ENCODE assay signal across 9 cellular contexts in genomic region chr7:7251742-7252141, GRCh38.
DNase-seq lines count a peak whose midpoint lies in the region; ATAC-seq and TF ChIP-seq lines count a peak whose summit lies in the region.
"Had no signal": no experiment of that assay in that cellular context is flagged by ENCODE, and none has a peak within 500 bp of the region (broad histone marks: within the 10 kb centered on the region; RNA-seq: fewer than 3 reads in every experiment).

No MANE protein-coding gene starts in this region.

- no peak overlapping the region for H3K27ac ChIP-seq in HL-60 (replicated peaks)

- no peaks in the 10 kb centered on the region for H3K27me3 ChIP-seq in HL-60 (ENCODE audit: insufficient read depth, poor library complexity, severe bottlenecking)

- WGBS in lower leg skin, 2 donors = 79 to 82% methylated on average over 2 of the region's 2 CpGs

- intact Hi-C loops in mucosa of descending colon (cut with DNase I, micrococcal nuclease) = no loop called here
- intact Hi-C loops in lower leg skin (cut with DNase I; ENCODE audit: low total_unique reads) = no loop called here

- H3K36me3 ChIP-seq in mucosa of descending colon (ENCODE audit: low read depth) = no peaks in the 10 kb centered on the region

- no peak for TF ChIP-seq POLR2A in lower leg skin (IDR thresholded peaks at IDR 0.05)

- peak; percentile 34 to 38 for DNase-seq in HL-60 (ENCODE audit: low read depth in 1 of 2, low spot score in 1 of 2)
- DNase-seq in mucosa of descending colon = no peak
- no peak for DNase-seq in GM19238 (ENCODE audit: insufficient read length, low spot score)
- DNase-seq in stimulated activated CD8-positive, alpha-beta memory T cell treated with anti-CD3 and anti-CD28 coated beads, Interleukin-4, amount 100 ng/mL, for 48 hours = no peak
- DNase-seq in lower leg skin (ENCODE audit: low spot score in 2 of 2) = no peak
- no peak for DNase-seq in amygdala (lab: John Stamatoyannopoulos, UW)
- DNase-seq: stimulated activated CD4-positive, alpha-beta T cell treated with anti-CD3 and anti-CD28 coated beads, Interleukin-2, amount 100 ng/mL, for 48 hours had no signal

- no peaks in the 10 kb centered on the region for H3K4me1 ChIP-seq in mucosa of descending colon (ENCODE audit: low read depth)

- ATAC-seq in GM18870 (IDR thresholded peaks at IDR 0.05; ENCODE audit: unreplicated experiment) = peak; percentile 86
- ATAC-seq in HG02588 (IDR thresholded peaks at IDR 0.05; ENCODE audit: unreplicated experiment) = peak; percentile 97
- ATAC-seq in mucosa of descending colon = peak; percentile 62

- no peaks in the 10 kb centered on the region for H3K9me3 ChIP-seq in mucosa of descending colon

- TF ChIP-seq CTCF in HL-60 (IDR thresholded peaks at IDR 0.05; ENCODE audit: insufficient read depth, low read length) (no peak), mucosa of descending colon (IDR thresholded peaks at IDR 0.05) (no peak), lower leg skin (IDR thresholded peaks at IDR 0.05) (no peak)

- H3K4me3 ChIP-seq in HL-60 (replicated peaks; ENCODE audit: insufficient read depth, low read length) = no peak overlapping the region
- no peak overlapping the region for H3K4me3 ChIP-seq in mucosa of descending colon
- H3K4me3 ChIP-seq in lower leg skin (ENCODE audit: low read depth, poor library complexity, severe bottlenecking) = no peak overlapping the region

Comparison
In these comparisons a context has a peak if more than half of its experiments do, and no peak if none do; other contexts are left out.
1. DNase-seq: peak in HL-60 (2 of 2); none in mucosa of descending colon (0 of 3), GM19238 (single experiment), stimulated activated CD8-positive, alpha-beta memory T cell treated with anti-CD3 and anti-CD28 coated beads, Interleukin-4, amount 100 ng/mL, for 48 hours (single experiment), lower leg skin (0 of 2) and amygdala (0 of 56).
2. Peak in every context shown above with its lines, with median percentiles within 50 percentile points of each other: ATAC-seq.